Comparison of ENCODE assay signal across 20 cellular contexts in genomic region chr14:95388699-95389098, GRCh38.
A peak's percentile ranks its signal among the peaks of the same experiment; 100 is the strongest.
DNase-seq lines count a peak whose midpoint lies in the region; ATAC-seq and TF ChIP-seq lines count a peak whose summit lies in the region.
"Had no signal": no experiment of that assay in that cellular context is flagged by ENCODE, and none has a peak within 500 bp of the region (broad histone marks: within the 10 kb centered on the region; RNA-seq: fewer than 3 reads in every experiment).

No MANE protein-coding gene starts in this region.

- H3K79me2 ChIP-seq in osteoblast (ENCODE audit: insufficient read depth, low read length) = no peaks in the 10 kb centered on the region

- no peak overlapping the region for H3K4me2 ChIP-seq in osteoblast (ENCODE audit: insufficient read depth, low read length)
- H3K4me2 ChIP-seq: A549, neural progenitor cell had no signal

- H3K36me3 ChIP-seq in left ventricle myocardium inferior = no peaks in the 10 kb centered on the region
- H3K36me3 ChIP-seq in osteoblast (ENCODE audit: insufficient read depth, low read length) = no peaks in the 10 kb centered on the region
- H3K36me3 ChIP-seq in vagina = no peaks in the 10 kb centered on the region
- H3K36me3 ChIP-seq in body of pancreas (replicated peaks in 1 of 2; ENCODE audit: insufficient read depth in 1 of 2, low read depth in 2 of 2) = no peaks in the 10 kb centered on the region
- H3K36me3 ChIP-seq: esophagus muscularis mucosa, neural progenitor cell, prostate gland had no signal

- H3K27ac ChIP-seq in left ventricle myocardium inferior (replicated peaks) (peak overlapping the region; percentile 85), osteoblast (ENCODE audit: low read depth, low read length) (peak overlapping the region; percentile 47), vagina (peak overlapping the region; percentile 13), body of pancreas (no peak overlapping the region)
- H3K27ac ChIP-seq: A549, C4-2B, HL-60, neural progenitor cell, prostate gland had no signal

- no peaks in the 10 kb centered on the region for H4K20me1 ChIP-seq in osteoblast (ENCODE audit: insufficient read depth, low read length)

- H2AFZ ChIP-seq in osteoblast (ENCODE audit: low read length) = peak overlapping the region; percentile 79
- H2AFZ ChIP-seq: neural progenitor cell had no signal

- DNase-seq in left ventricle myocardium inferior (no peak), Right ventricle myocardium inferior (ENCODE audit: missing footprints) (no peak), choroid plexus epithelial cell (ENCODE audit: low read depth) (peak; percentile 28), osteoblast (ENCODE audit: insufficient read length, low spot score, missing footprints) (peak; percentile 92), vagina (ENCODE audit: extremely low spot score in 2 of 2) (no peak), body of pancreas (no peak), OCI-M2 (lab: John Stamatoyannopoulos, UW; ENCODE audit: unreplicated experiment) (no peak), NCI-H345 (lab: John Stamatoyannopoulos, UW) (no peak)
- DNase-seq: activated CD8-positive, alpha-beta memory T cell treated with anti-CD3 and anti-CD28 coated beads, Interleukin-2, amount 50 U/mL, for 4 hours; central memory CD4-positive, alpha-beta T cell; effector CD8-positive, alpha-beta T cell; IMR-90; NCI-H774 had no signal

- ATAC-seq in Right ventricle myocardium inferior (no peak), body of pancreas (no peak)
- ATAC-seq: A549, left lobe of liver had no signal

- peaks cover 27% of the 10 kb centered on the region for H3K4me1 ChIP-seq in left ventricle myocardium inferior
- peaks cover 16% of the 10 kb centered on the region for H3K4me1 ChIP-seq in osteoblast (ENCODE audit: insufficient read depth, low read length)
- no peaks in the 10 kb centered on the region for H3K4me1 ChIP-seq in vagina
- H3K4me1 ChIP-seq in body of pancreas = no peaks in the 10 kb centered on the region
- H3K4me1 ChIP-seq: A549, neural progenitor cell, prostate gland had no signal

- H3K27me3 ChIP-seq in left ventricle myocardium inferior (ENCODE audit: low read depth) (no peaks in the 10 kb centered on the region), osteoblast (ENCODE audit: insufficient read depth, low read length) (no peaks in the 10 kb centered on the region), vagina (no peaks in the 10 kb centered on the region), body of pancreas (no peaks in the 10 kb centered on the region)
- H3K27me3 ChIP-seq: neural progenitor cell had no signal

- H3K4me3 ChIP-seq in left ventricle myocardium inferior (no peak overlapping the region), choroid plexus epithelial cell (ENCODE audit: low read depth, low read length) (no peak overlapping the region), osteoblast (ENCODE audit: insufficient read depth, low read length) (no peak overlapping the region), vagina (no peak overlapping the region), body of pancreas (no peak overlapping the region)
- H3K4me3 ChIP-seq: A549, esophagus muscularis mucosa, neural progenitor cell, prostate gland had no signal

- H3K9me3 ChIP-seq in left ventricle myocardium inferior (replicated peaks) = peaks cover 8% of the 10 kb centered on the region
- no peaks in the 10 kb centered on the region for H3K9me3 ChIP-seq in osteoblast (ENCODE audit: low read depth, low read length)
- H3K9me3 ChIP-seq in vagina = no peaks in the 10 kb centered on the region
- H3K9me3 ChIP-seq in body of pancreas = no peaks in the 10 kb centered on the region
- H3K9me3 ChIP-seq: A549, prostate gland had no signal

- 58 to 70% methylated on average over 4 of the region's 4 CpGs for WGBS in body of pancreas, 2 donors

- intact Hi-C loops in left ventricle myocardium inferior (cut with micrococcal nuclease) (no loop called here), Right ventricle myocardium inferior (cut with DNase I) (no loop called here), vagina (cut with DNase I) (no loop called here), body of pancreas (cut with DNase I) (no loop called here)

- TF ChIP-seq CTCF in left ventricle myocardium inferior (IDR thresholded peaks at IDR 0.05; ENCODE audit: borderline replicate concordance) = no peak
- TF ChIP-seq CTCF in choroid plexus epithelial cell (conservative IDR thresholded peaks at IDR 0.05; ENCODE audit: low read depth, low read length) = no peak
- TF ChIP-seq CTCF in osteoblast (IDR thresholded peaks at IDR 0.05; ENCODE audit: extremely low read depth, low read depth, low read length) = no peak
- no peak for TF ChIP-seq CTCF in vagina (IDR thresholded peaks at IDR 0.05)
- no peak for TF ChIP-seq CTCF in body of pancreas (IDR thresholded peaks at IDR 0.05)

- no peak for TF ChIP-seq POLR2A in vagina (IDR thresholded peaks at IDR 0.05)
- no peak for TF ChIP-seq POLR2A in body of pancreas (IDR thresholded peaks at IDR 0.05)

Comparison
In these comparisons a context has a peak if more than half of its experiments do, and no peak if none do; other contexts are left out.
1. DNase-seq: peak in choroid plexus epithelial cell (single experiment) and osteoblast (single experiment); none in left ventricle myocardium inferior (single experiment), Right ventricle myocardium inferior (single experiment), vagina (0 of 2), body of pancreas (0 of 4), OCI-M2 (single experiment) and NCI-H345 (single experiment).
2. H3K27ac ChIP-seq: peak in left ventricle myocardium inferior (single experiment), osteoblast (single experiment) and vagina (single experiment); none in body of pancreas (0 of 4).